1 cellular context compared by ENCODE assay signal in the genomic region with DNA sequence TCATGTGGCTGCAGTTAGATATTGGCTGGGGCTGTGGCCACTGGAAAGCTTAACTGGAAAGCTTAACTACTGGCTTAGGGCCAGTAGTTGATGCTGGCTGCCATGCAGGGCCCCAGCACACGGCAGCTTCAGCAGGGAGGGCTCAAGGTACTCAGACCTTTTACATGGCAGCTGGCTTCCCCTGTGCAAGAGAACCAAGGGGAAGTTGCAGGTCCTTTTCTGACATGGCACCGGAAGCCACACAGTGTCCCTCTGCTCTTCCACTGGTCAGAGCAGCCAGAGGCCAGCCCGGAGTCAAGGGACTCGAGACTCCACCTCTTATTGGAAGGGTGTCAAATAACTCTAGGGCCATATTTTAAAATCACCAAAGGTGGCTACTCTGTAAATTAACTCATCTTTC.
TF ChIP-seq lines count a peak whose summit lies in the region.

No MANE protein-coding gene starts in this region.

TF ChIP-seq in GM12878, 131 proteins besides CTCF, POLR2A, EP300 and RAD21:
- TF ChIP-seq RB1 (IDR thresholded peaks at IDR 0.05; ENCODE audit: borderline replicate concordance) (no peak), IKZF1 (conservative IDR thresholded peaks at IDR 0.05) (0 out of 2 replicates have a peak, but pooled peaks have one; percentile 5), LARP7 (IDR thresholded peaks at IDR 0.05) (0 out of 2 replicates have a peak, but pooled peaks have one; percentile 8), YY1 (IDR thresholded peaks at IDR 0.05; ENCODE audit: low read depth, low read length) (0 out of 2 replicates have a peak, but pooled peaks have one; percentile 25), SMAD5 (IDR thresholded peaks at IDR 0.05; ENCODE audit: low read depth) (peak; percentile 30; the same call in 1 of the 2 replicates), MXI1 (IDR thresholded peaks at IDR 0.05; ENCODE audit: low read depth, low read length) (0 out of 2 replicates have a peak, but pooled peaks have one; percentile 36), EGR1 (IDR thresholded peaks at IDR 0.05; ENCODE audit: borderline replicate concordance in 1 of 2, low read depth in 2 of 2, low read length in 2 of 2) (no peak)
- TF ChIP-seq, protein P1, sequence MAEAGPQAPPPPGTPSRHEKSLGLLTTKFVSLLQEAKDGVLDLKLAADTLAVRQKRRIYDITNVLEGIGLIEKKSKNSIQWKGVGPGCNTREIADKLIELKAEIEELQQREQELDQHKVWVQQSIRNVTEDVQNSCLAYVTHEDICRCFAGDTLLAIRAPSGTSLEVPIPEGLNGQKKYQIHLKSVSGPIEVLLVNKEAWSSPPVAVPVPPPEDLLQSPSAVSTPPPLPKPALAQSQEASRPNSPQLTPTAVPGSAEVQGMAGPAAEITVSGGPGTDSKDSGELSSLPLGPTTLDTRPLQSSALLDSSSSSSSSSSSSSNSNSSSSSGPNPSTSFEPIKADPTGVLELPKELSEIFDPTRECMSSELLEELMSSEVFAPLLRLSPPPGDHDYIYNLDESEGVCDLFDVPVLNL (IDR thresholded peaks at IDR 0.05; ENCODE audit: low read depth, low read length), result no peak
- TF ChIP-seq, protein P2, sequence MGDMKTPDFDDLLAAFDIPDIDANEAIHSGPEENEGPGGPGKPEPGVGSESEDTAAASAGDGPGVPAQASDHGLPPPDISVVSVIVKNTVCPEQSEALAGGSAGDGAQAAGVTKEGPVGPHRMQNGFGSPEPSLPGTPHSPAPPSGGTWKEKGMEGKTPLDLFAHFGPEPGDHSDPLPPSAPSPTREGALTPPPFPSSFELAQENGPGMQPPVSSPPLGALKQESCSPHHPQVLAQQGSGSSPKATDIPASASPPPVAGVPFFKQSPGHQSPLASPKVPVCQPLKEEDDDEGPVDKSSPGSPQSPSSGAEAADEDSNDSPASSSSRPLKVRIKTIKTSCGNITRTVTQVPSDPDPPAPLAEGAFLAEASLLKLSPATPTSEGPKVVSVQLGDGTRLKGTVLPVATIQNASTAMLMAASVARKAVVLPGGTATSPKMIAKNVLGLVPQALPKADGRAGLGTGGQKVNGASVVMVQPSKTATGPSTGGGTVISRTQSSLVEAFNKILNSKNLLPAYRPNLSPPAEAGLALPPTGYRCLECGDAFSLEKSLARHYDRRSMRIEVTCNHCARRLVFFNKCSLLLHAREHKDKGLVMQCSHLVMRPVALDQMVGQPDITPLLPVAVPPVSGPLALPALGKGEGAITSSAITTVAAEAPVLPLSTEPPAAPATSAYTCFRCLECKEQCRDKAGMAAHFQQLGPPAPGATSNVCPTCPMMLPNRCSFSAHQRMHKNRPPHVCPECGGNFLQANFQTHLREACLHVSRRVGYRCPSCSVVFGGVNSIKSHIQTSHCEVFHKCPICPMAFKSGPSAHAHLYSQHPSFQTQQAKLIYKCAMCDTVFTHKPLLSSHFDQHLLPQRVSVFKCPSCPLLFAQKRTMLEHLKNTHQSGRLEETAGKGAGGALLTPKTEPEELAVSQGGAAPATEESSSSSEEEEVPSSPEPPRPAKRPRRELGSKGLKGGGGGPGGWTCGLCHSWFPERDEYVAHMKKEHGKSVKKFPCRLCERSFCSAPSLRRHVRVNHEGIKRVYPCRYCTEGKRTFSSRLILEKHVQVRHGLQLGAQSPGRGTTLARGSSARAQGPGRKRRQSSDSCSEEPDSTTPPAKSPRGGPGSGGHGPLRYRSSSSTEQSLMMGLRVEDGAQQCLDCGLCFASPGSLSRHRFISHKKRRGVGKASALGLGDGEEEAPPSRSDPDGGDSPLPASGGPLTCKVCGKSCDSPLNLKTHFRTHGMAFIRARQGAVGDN (IDR thresholded peaks at IDR 0.05), result 0 out of 2 replicates have a peak, but pooled peaks have one; percentile 11
- TF ChIP-seq, protein P3, sequence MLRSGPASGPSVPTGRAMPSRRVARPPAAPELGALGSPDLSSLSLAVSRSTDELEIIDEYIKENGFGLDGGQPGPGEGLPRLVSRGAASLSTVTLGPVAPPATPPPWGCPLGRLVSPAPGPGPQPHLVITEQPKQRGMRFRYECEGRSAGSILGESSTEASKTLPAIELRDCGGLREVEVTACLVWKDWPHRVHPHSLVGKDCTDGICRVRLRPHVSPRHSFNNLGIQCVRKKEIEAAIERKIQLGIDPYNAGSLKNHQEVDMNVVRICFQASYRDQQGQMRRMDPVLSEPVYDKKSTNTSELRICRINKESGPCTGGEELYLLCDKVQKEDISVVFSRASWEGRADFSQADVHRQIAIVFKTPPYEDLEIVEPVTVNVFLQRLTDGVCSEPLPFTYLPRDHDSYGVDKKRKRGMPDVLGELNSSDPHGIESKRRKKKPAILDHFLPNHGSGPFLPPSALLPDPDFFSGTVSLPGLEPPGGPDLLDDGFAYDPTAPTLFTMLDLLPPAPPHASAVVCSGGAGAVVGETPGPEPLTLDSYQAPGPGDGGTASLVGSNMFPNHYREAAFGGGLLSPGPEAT (IDR thresholded peaks at IDR 0.05; ENCODE audit: low read depth), result no peak
